In genomic region chr4:38294238-38294637, GRCh38 we compare ENCODE assay signal across 40 cellular contexts.
"Had no signal": no experiment of that assay in that cellular context is flagged by ENCODE, and none has a peak within 500 bp of the region (broad histone marks: within the 10 kb centered on the region; RNA-seq: fewer than 3 reads in every experiment).

No MANE protein-coding gene starts in this region.

- FAIRE-seq: astrocyte, bronchial epithelial cell had no signal

- H3K4me3 Mint-ChIP-seq: activated naive CD4-positive, alpha-beta T cell treated with anti-CD3 and anti-CD28 coated beads for 36 hours; activated naive CD4-positive, alpha-beta T cell treated with anti-CD3 and anti-CD28 coated beads, Interleukin-2, amount 10 ng/mL, durations not matched to agents 7 days and 5 days; activated naive CD4-positive, alpha-beta T cell treated with anti-CD3 and anti-CD28 coated beads, Interleukin-2, amount 50 U/mL, for 24 hours; activated naive CD8-positive, alpha-beta T cell; activated naive CD8-positive, alpha-beta T cell treated with anti-CD3 and anti-CD28 coated beads for 36 hours; activated naive CD8-positive, alpha-beta T cell treated with anti-CD3 and anti-CD28 coated beads, Interleukin-2, amount 10 ng/mL, durations not matched to agents 7 days and 5 days; activated naive CD8-positive, alpha-beta T cell treated with anti-CD3 and anti-CD28 coated beads, Interleukin-2, amount 50 U/mL, for 24 hours; activated T-cell treated with anti-CD3 and anti-CD28 coated beads, Interleukin-2, amount 50 U/mL, for 24 hours; activated T-cell treated with anti-CD3 and anti-CD28 coated beads, Interleukin-2, amount 50 U/mL, for 4 hours; activated T-cell treated with anti-CD3 and anti-CD28 coated beads, Interleukin-2, amount 50 U/mL, for 72 hours; activated T-helper 1 cell treated with anti-CD3 and anti-CD28 coated beads, Interleukin-12 subunit alpha, Interleukin-12 subunit beta, Interleukin-2, Interleukin-4 antibody, amounts not matched to agents 30 ng/mL and 10 ng/mL and 1 ng/mL, durations not matched to agents 14 hours and 24 hours and 36 hours; activated T-helper 17 cell treated with anti-CD3 and anti-CD28 coated beads, Interleukin-2, amount 50 U/mL, for 72 hours; brain; central memory CD8-positive, alpha-beta T cell had no signal

- DNase-seq: activated effector memory CD4-positive, alpha-beta T cell treated with anti-CD3 and anti-CD28 coated beads, Interleukin-2, amount 50 U/mL, for 16 hours; activated effector memory CD4-positive, alpha-beta T cell treated with Interleukin-2 at 50 U/mL for 16 hours; activated gamma-delta T cell; activated gamma-delta T cell treated with Interleukin-2 at 50 U/mL for 16 hours; activated naive CD4-positive, alpha-beta T cell; activated naive CD4-positive, alpha-beta T cell treated with anti-CD3 and anti-CD28 coated beads for 36 hours; activated naive CD4-positive, alpha-beta T cell treated with anti-CD3 and anti-CD28 coated beads, Interleukin-2, amount 10 ng/mL, durations not matched to agents 7 days and 5 days; activated naive CD4-positive, alpha-beta T cell treated with anti-CD3 and anti-CD28 coated beads, Interleukin-2, amount 50 U/mL, for 16 hours; activated naive CD4-positive, alpha-beta T cell treated with Interleukin-2 at 50 U/mL for 16 hours; activated naive CD8-positive, alpha-beta T cell treated with anti-CD3 and anti-CD28 coated beads for 36 hours; activated naive CD8-positive, alpha-beta T cell treated with anti-CD3 and anti-CD28 coated beads, Interleukin-2, amount 10 ng/mL, durations not matched to agents 7 days and 5 days; activated naive CD8-positive, alpha-beta T cell treated with anti-CD3 and anti-CD28 coated beads, Interleukin-2, amount 50 U/mL, for 24 hours; activated T-cell treated with anti-CD3 and anti-CD28 coated beads, Interleukin-2, amount 50 U/mL, for 1 hour; activated T-cell treated with anti-CD3 and anti-CD28 coated beads, Interleukin-2, amount 50 U/mL, for 24 hours; activated T-cell treated with anti-CD3 and anti-CD28 coated beads, Interleukin-2, amount 50 U/mL, for 4 hours; activated T-cell treated with anti-CD3 and anti-CD28 coated beads, Interleukin-2, amount 50 U/mL, for 48 hours; activated T-cell treated with anti-CD3 and anti-CD28 coated beads, Interleukin-2, amount 50 U/mL, for 72 hours; adrenal gland; amniotic stem cell; amygdala; anterior cingulate cortex; aorta; body of pancreas; brain microvascular endothelial cell; caudate nucleus; central memory CD4-positive, alpha-beta T cell; cerebellar nuclear complex had no signal

- H3K27me3 ChIP-seq: adrenal gland, ascending aorta, body of pancreas, brain microvascular endothelial cell, breast epithelium, cardiac muscle cell had no signal

- ATAC-seq: activated naive CD4-positive, alpha-beta T cell treated with anti-CD3 and anti-CD28 coated beads, Interleukin-2, amount 50 U/mL, for 72 hours; activated naive CD8-positive, alpha-beta T cell treated with anti-CD3 and anti-CD28 coated beads, Interleukin-2, amount 50 U/mL, for 24 hours; activated T-cell treated with anti-CD3 and anti-CD28 coated beads, Interleukin-2, amount 50 U/mL, for 4 hours; activated T-cell treated with anti-CD3 and anti-CD28 coated beads, Interleukin-2, amount 50 U/mL, for 72 hours; activated T-helper 17 cell treated with anti-CD3 and anti-CD28 coated beads, Interleukin-2, amount 50 U/mL, for 72 hours; body of pancreas had no signal

- H3K9me3 ChIP-seq: body of pancreas had no signal

- H3K27me3 Mint-ChIP-seq: activated naive CD4-positive, alpha-beta T cell treated with anti-CD3 and anti-CD28 coated beads, Interleukin-2, amount 50 U/mL, for 24 hours; activated naive CD8-positive, alpha-beta T cell; activated naive CD8-positive, alpha-beta T cell treated with anti-CD3 and anti-CD28 coated beads for 36 hours; activated naive CD8-positive, alpha-beta T cell treated with anti-CD3 and anti-CD28 coated beads, Interleukin-2, amount 10 ng/mL, durations not matched to agents 7 days and 5 days; activated naive CD8-positive, alpha-beta T cell treated with anti-CD3 and anti-CD28 coated beads, Interleukin-2, amount 50 U/mL, for 24 hours; central memory CD8-positive, alpha-beta T cell had no signal

- H3K4me1 ChIP-seq: adrenal gland, ascending aorta, body of pancreas, breast epithelium had no signal

- H3K4me1 Mint-ChIP-seq: activated naive CD4-positive, alpha-beta T cell treated with anti-CD3 and anti-CD28 coated beads, Interleukin-2, amount 10 ng/mL, durations not matched to agents 7 days and 5 days; activated naive CD4-positive, alpha-beta T cell treated with anti-CD3 and anti-CD28 coated beads, Interleukin-2, amount 50 U/mL, for 24 hours; activated naive CD8-positive, alpha-beta T cell treated with anti-CD3 and anti-CD28 coated beads for 36 hours; activated naive CD8-positive, alpha-beta T cell treated with anti-CD3 and anti-CD28 coated beads, Interleukin-2, amount 50 U/mL, for 24 hours; activated T-helper 17 cell treated with anti-CD3 and anti-CD28 coated beads, Interleukin-2, amount 50 U/mL, for 72 hours; brain; central memory CD8-positive, alpha-beta T cell had no signal

- H3K36me3 ChIP-seq: adrenal gland, ascending aorta, brain microvascular endothelial cell, breast epithelium, cardiac muscle cell had no signal

- H3K4me3 ChIP-seq: adrenal gland, ascending aorta, body of pancreas, breast epithelium, cardiac muscle cell had no signal

- H3K27ac Mint-ChIP-seq: activated naive CD4-positive, alpha-beta T cell treated with anti-CD3 and anti-CD28 coated beads for 36 hours; activated naive CD4-positive, alpha-beta T cell treated with anti-CD3 and anti-CD28 coated beads, Interleukin-2, amount 10 ng/mL, durations not matched to agents 7 days and 5 days; activated naive CD4-positive, alpha-beta T cell treated with anti-CD3 and anti-CD28 coated beads, Interleukin-2, amount 50 U/mL, for 24 hours; activated naive CD4-positive, alpha-beta T cell treated with anti-CD3 and anti-CD28 coated beads, Interleukin-2, amount 50 U/mL, for 72 hours; activated naive CD8-positive, alpha-beta T cell; activated naive CD8-positive, alpha-beta T cell treated with anti-CD3 and anti-CD28 coated beads for 36 hours; activated naive CD8-positive, alpha-beta T cell treated with anti-CD3 and anti-CD28 coated beads, Interleukin-2, amount 10 ng/mL, durations not matched to agents 7 days and 5 days; activated naive CD8-positive, alpha-beta T cell treated with anti-CD3 and anti-CD28 coated beads, Interleukin-2, amount 50 U/mL, for 24 hours; activated T-cell treated with anti-CD3 and anti-CD28 coated beads, Interleukin-2, amount 50 U/mL, for 24 hours; activated T-cell treated with anti-CD3 and anti-CD28 coated beads, Interleukin-2, amount 50 U/mL, for 72 hours; activated T-helper 1 cell treated with anti-CD3 and anti-CD28 coated beads, Interleukin-12 subunit alpha, Interleukin-12 subunit beta, Interleukin-2, Interleukin-4 antibody, amounts not matched to agents 30 ng/mL and 10 ng/mL and 1 ng/mL, durations not matched to agents 14 hours and 24 hours and 36 hours; activated T-helper 17 cell treated with anti-CD3 and anti-CD28 coated beads, Interleukin-2, amount 50 U/mL, for 72 hours; activated T-helper 2 cell treated with anti-CD3 and anti-CD28 coated beads, Interferon-gamma antibody, Interleukin-2, Interleukin-4, amounts not matched to agents 10 μg/mL and 5 μg/mL and 100 μg/mL, durations not matched to agents 14 hours and 24 hours and 36 hours; brain had no signal

- H3K27ac ChIP-seq: adrenal gland, ascending aorta, body of pancreas, brain microvascular endothelial cell, breast epithelium, cardiac muscle cell had no signal
